Comparison of ENCODE assay signal across 19 cellular contexts in genomic region chr10:132471484-132471883, GRCh38.
"Had no signal": no experiment of that assay in that cellular context is flagged by ENCODE, and none has a peak within 500 bp of the region (broad histone marks: within the 10 kb centered on the region; RNA-seq: fewer than 3 reads in every experiment).

No MANE protein-coding gene starts in this region.

- DNase-seq: activated CD4-positive, alpha-beta T cell treated with anti-CD3 and anti-CD28 coated beads, Interleukin-2, amount 50 U/mL, for 1 hour; activated CD4-positive, CD25-positive, alpha-beta regulatory T cell treated with anti-CD3 and anti-CD28 coated beads, Interleukin-2, amount 50 U/mL, for 72 hours; cortex of kidney; hippocampal formation; stimulated activated naive B cell treated with anti-CD40 and anti-IgM and Interleukin-4, amounts not matched to agents 10 μg/mL and 1 μg/mL and 100 μg/mL, for 72 hours; stomach; T-helper 17 cell; T1000; WERI-Rb-1 had no signal

- ATAC-seq: gastroesophageal sphincter; left cardiac atrium; mucosa of descending colon; natural killer cell treated with Interleukin-12 subunit alpha and Interleukin-12 subunit beta and Interleukin-15 and Interleukin-18, amount 100 ng/mL, for 72 hours; T-helper 17 cell had no signal

- H3K9me3 ChIP-seq: adrenal gland, mucosa of descending colon, stomach, thyroid gland had no signal

- H3K4me2 ChIP-seq: smooth muscle cell had no signal

- H3K27me3 ChIP-seq: adrenal gland, ascending aorta, cardiac muscle cell, gastroesophageal sphincter, stomach, thyroid gland had no signal

- H3K36me3 ChIP-seq: adrenal gland, ascending aorta, cardiac muscle cell, gastroesophageal sphincter, stomach, thyroid gland, WERI-Rb-1 had no signal

- H3K4me3 ChIP-seq: adrenal gland, ascending aorta, cardiac muscle cell, gastroesophageal sphincter, lung, mucosa of descending colon, smooth muscle cell, stomach, thyroid gland had no signal

- H3K27ac ChIP-seq: adrenal gland, ascending aorta, cardiac muscle cell, stomach, WERI-Rb-1 had no signal
